Comparison of ENCODE assay signal across 2 cellular contexts in the genomic region with DNA sequence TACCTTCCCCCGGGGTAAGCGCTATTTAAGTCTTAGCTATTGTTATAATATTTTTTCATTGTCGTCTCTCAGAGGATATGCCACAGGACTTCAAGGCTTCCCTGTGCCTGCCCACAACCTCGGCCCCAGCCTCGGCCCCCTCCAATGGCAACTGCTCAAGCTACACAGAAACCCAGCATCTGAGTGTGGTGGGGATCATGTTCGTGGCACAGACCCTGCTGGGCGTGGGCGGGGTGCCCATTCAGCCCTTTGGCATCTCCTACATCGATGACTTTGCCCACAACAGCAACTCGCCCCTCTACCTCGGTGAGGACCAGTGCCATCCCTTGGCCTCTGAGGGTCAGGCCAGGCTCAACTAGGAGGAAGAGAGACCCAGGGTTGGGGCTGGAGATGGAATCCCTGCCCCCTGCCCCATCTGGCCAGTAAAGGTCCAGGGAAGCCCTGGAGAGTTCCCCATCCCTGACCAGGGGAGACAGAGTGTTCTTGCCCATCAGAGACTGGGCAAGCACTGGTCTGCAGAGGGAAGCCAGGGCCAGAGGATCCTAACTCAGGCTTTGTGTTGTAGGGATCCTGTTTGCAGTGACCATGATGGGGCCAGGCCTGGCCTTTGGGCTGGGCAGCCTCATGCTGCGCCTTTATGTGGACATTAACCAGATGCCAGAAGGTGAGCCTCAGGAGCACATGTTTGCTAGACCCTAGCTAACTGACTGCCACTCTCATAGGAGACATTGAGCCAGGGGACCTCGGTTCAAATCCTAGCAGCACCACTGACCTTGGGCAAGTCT.
TF ChIP-seq lines count a peak whose summit lies in the region.

No MANE protein-coding gene starts in this region.

TF ChIP-seq in A549, 52 proteins besides CTCF, POLR2A, EP300 and RAD21:
- TF ChIP-seq, protein P1, sequence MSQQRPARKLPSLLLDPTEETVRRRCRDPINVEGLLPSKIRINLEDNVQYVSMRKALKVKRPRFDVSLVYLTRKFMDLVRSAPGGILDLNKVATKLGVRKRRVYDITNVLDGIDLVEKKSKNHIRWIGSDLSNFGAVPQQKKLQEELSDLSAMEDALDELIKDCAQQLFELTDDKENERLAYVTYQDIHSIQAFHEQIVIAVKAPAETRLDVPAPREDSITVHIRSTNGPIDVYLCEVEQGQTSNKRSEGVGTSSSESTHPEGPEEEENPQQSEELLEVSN (IDR thresholded peaks at IDR 0.05; ENCODE audit: borderline replicate concordance, low read depth): no peak
- TF ChIP-seq ESRRA (IDR thresholded peaks at IDR 0.05; ENCODE audit: borderline replicate concordance, low read length) (no peak), NR3C1 (IDR thresholded peaks at IDR 0.05) (no peak), CHD2 (IDR thresholded peaks at IDR 0.05; ENCODE audit: low read length, partially characterized antibody) (no peak), CBX8 (IDR thresholded peaks at IDR 0.05) (no peak), ZNF302 (CRISPR knock-in tag; IDR thresholded peaks at IDR 0.05) (no peak), MAFK (IDR thresholded peaks at IDR 0.05; ENCODE audit: partially characterized antibody) (no peak), RCOR1 (IDR thresholded peaks at IDR 0.05; ENCODE audit: low read depth, low read length) (no peak), NFE2L2 (conservative IDR thresholded peaks at IDR 0.05; ENCODE audit: low read length) (no peak), MAZ (IDR thresholded peaks at IDR 0.05; ENCODE audit: borderline replicate concordance, low read depth, low read length) (no peak), ZFP36 (IDR thresholded peaks at IDR 0.05; ENCODE audit: borderline replicate concordance, partially characterized antibody) (no peak), RARB (CRISPR knock-in tag; IDR thresholded peaks at IDR 0.05) (no peak), TFCP2L1 (CRISPR knock-in tag; IDR thresholded peaks at IDR 0.05) (no peak), FOSB (CRISPR knock-in tag; IDR thresholded peaks at IDR 0.05) (no peak), TP53 (CRISPR knock-in tag; IDR thresholded peaks at IDR 0.05) (no peak), MYC (IDR thresholded peaks at IDR 0.05; ENCODE audit: borderline replicate concordance, low read length) (no peak)

TF ChIP-seq in HepG2, 621 proteins besides CTCF, POLR2A, EP300 and RAD21 (continues in another document):
- TF ChIP-seq ZNF556 (CRISPR knock-in tag; IDR thresholded peaks at IDR 0.05; ENCODE audit: borderline replicate concordance) (0 out of 2 replicates have a peak, but pooled peaks have one; percentile 25), ZFP90 (CRISPR knock-in tag; IDR thresholded peaks at IDR 0.05; ENCODE audit: borderline replicate concordance) (no peak), ATF7 (IDR thresholded peaks at IDR 0.05) (no peak), ATF7 (CRISPR knock-in tag; IDR thresholded peaks at IDR 0.05) (peak; percentile 52; the same call in 1 of the 2 replicates), HNRNPL (IDR thresholded peaks at IDR 0.05; ENCODE audit: low read depth, low read length) (0 out of 2 replicates have a peak, but pooled peaks have one; percentile 69), BORCS8-MEF2B (CRISPR knock-in tag; IDR thresholded peaks at IDR 0.05) (peak; percentile 33; the same call in 1 of the 2 replicates), SNAI1 (CRISPR knock-in tag; IDR thresholded peaks at IDR 0.05; ENCODE audit: borderline replicate concordance) (no peak), HIVEP1 (CRISPR knock-in tag; IDR thresholded peaks at IDR 0.05) (no peak), HOXA3 (CRISPR knock-in tag; IDR thresholded peaks at IDR 0.05) (0 out of 2 replicates have a peak, but pooled peaks have one; percentile 18), ZNF230 (CRISPR knock-in tag; IDR thresholded peaks at IDR 0.05) (peak; percentile 64; the same call in 1 of the 2 replicates), HOXD1 (CRISPR knock-in tag; IDR thresholded peaks at IDR 0.05) (no peak), DPF2 (CRISPR knock-in tag; IDR thresholded peaks at IDR 0.05; ENCODE audit: borderline replicate concordance, low read depth) (0 out of 2 replicates have a peak, but pooled peaks have one; percentile 16), ZFX (CRISPR knock-in tag; IDR thresholded peaks at IDR 0.05; ENCODE audit: low read depth) (peak; percentile 28; the same call in 1 of the 2 replicates), SSRP1 (CRISPR knock-in tag; IDR thresholded peaks at IDR 0.05) (0 out of 2 replicates have a peak, but pooled peaks have one; percentile 4), MTF2 (CRISPR knock-in tag; IDR thresholded peaks at IDR 0.05; ENCODE audit: borderline replicate concordance) (0 out of 2 replicates have a peak, but pooled peaks have one; percentile 31), MTA1 (CRISPR knock-in tag; IDR thresholded peaks at IDR 0.05; ENCODE audit: borderline replicate concordance) (peak; percentile 53; the same call in 1 of the 2 replicates), ZNF670 (CRISPR knock-in tag; IDR thresholded peaks at IDR 0.05; ENCODE audit: borderline replicate concordance) (no peak), AGO2 (optimal IDR thresholded peaks at IDR 0.05; ENCODE audit: low read depth, low read length) (no peak), ZNF510 (CRISPR knock-in tag; IDR thresholded peaks at IDR 0.05; ENCODE audit: low read depth) (no peak), MAZ (IDR thresholded peaks at IDR 0.05; ENCODE audit: borderline replicate concordance, low read depth, low read length) (no peak), MAZ (CRISPR knock-in tag; IDR thresholded peaks at IDR 0.05; ENCODE audit: low read depth) (peak; percentile 9; the same call in 1 of the 2 replicates), RBM22 (optimal IDR thresholded peaks at IDR 0.05; ENCODE audit: low read length) (peak; percentile 7)
- TF ChIP-seq, protein P2, sequence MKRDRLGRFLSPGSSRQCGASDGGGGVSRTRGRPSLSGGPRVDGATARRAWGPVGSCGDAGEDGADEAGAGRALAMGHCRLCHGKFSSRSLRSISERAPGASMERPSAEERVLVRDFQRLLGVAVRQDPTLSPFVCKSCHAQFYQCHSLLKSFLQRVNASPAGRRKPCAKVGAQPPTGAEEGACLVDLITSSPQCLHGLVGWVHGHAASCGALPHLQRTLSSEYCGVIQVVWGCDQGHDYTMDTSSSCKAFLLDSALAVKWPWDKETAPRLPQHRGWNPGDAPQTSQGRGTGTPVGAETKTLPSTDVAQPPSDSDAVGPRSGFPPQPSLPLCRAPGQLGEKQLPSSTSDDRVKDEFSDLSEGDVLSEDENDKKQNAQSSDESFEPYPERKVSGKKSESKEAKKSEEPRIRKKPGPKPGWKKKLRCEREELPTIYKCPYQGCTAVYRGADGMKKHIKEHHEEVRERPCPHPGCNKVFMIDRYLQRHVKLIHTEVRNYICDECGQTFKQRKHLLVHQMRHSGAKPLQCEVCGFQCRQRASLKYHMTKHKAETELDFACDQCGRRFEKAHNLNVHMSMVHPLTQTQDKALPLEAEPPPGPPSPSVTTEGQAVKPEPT (CRISPR knock-in tag; IDR thresholded peaks at IDR 0.05; ENCODE audit: low read depth): 0 out of 2 replicates have a peak, but pooled peaks have one; percentile 32
- TF ChIP-seq, protein P3, sequence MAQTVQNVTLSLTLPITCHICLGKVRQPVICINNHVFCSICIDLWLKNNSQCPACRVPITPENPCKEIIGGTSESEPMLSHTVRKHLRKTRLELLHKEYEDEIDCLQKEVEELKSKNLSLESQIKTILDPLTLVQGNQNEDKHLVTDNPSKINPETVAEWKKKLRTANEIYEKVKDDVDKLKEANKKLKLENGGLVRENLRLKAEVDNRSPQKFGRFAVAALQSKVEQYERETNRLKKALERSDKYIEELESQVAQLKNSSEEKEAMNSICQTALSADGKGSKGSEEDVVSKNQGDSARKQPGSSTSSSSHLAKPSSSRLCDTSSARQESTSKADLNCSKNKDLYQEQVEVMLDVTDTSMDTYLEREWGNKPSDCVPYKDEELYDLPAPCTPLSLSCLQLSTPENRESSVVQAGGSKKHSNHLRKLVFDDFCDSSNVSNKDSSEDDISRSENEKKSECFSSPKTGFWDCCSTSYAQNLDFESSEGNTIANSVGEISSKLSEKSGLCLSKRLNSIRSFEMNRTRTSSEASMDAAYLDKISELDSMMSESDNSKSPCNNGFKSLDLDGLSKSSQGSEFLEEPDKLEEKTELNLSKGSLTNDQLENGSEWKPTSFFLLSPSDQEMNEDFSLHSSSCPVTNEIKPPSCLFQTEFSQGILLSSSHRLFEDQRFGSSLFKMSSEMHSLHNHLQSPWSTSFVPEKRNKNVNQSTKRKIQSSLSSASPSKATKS (CRISPR knock-in tag; IDR thresholded peaks at IDR 0.05): no peak
- TF ChIP-seq, protein P4, sequence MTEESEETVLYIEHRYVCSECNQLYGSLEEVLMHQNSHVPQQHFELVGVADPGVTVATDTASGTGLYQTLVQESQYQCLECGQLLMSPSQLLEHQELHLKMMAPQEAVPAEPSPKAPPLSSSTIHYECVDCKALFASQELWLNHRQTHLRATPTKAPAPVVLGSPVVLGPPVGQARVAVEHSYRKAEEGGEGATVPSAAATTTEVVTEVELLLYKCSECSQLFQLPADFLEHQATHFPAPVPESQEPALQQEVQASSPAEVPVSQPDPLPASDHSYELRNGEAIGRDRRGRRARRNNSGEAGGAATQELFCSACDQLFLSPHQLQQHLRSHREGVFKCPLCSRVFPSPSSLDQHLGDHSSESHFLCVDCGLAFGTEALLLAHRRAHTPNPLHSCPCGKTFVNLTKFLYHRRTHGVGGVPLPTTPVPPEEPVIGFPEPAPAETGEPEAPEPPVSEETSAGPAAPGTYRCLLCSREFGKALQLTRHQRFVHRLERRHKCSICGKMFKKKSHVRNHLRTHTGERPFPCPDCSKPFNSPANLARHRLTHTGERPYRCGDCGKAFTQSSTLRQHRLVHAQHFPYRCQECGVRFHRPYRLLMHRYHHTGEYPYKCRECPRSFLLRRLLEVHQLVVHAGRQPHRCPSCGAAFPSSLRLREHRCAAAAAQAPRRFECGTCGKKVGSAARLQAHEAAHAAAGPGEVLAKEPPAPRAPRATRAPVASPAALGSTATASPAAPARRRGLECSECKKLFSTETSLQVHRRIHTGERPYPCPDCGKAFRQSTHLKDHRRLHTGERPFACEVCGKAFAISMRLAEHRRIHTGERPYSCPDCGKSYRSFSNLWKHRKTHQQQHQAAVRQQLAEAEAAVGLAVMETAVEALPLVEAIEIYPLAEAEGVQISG (CRISPR knock-in tag; IDR thresholded peaks at IDR 0.05): no peak
- TF ChIP-seq, protein P5, sequence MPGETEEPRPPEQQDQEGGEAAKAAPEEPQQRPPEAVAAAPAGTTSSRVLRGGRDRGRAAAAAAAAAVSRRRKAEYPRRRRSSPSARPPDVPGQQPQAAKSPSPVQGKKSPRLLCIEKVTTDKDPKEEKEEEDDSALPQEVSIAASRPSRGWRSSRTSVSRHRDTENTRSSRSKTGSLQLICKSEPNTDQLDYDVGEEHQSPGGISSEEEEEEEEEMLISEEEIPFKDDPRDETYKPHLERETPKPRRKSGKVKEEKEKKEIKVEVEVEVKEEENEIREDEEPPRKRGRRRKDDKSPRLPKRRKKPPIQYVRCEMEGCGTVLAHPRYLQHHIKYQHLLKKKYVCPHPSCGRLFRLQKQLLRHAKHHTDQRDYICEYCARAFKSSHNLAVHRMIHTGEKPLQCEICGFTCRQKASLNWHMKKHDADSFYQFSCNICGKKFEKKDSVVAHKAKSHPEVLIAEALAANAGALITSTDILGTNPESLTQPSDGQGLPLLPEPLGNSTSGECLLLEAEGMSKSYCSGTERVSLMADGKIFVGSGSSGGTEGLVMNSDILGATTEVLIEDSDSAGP (CRISPR knock-in tag; IDR thresholded peaks at IDR 0.05; ENCODE audit: borderline replicate concordance): 0 out of 2 replicates have a peak, but pooled peaks have one; percentile 19
- TF ChIP-seq, protein P6, sequence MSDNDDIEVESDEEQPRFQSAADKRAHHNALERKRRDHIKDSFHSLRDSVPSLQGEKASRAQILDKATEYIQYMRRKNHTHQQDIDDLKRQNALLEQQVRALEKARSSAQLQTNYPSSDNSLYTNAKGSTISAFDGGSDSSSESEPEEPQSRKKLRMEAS (IDR thresholded peaks at IDR 0.05): 0 out of 2 replicates have a peak, but pooled peaks have one; percentile 30
- TF ChIP-seq, protein P7, sequence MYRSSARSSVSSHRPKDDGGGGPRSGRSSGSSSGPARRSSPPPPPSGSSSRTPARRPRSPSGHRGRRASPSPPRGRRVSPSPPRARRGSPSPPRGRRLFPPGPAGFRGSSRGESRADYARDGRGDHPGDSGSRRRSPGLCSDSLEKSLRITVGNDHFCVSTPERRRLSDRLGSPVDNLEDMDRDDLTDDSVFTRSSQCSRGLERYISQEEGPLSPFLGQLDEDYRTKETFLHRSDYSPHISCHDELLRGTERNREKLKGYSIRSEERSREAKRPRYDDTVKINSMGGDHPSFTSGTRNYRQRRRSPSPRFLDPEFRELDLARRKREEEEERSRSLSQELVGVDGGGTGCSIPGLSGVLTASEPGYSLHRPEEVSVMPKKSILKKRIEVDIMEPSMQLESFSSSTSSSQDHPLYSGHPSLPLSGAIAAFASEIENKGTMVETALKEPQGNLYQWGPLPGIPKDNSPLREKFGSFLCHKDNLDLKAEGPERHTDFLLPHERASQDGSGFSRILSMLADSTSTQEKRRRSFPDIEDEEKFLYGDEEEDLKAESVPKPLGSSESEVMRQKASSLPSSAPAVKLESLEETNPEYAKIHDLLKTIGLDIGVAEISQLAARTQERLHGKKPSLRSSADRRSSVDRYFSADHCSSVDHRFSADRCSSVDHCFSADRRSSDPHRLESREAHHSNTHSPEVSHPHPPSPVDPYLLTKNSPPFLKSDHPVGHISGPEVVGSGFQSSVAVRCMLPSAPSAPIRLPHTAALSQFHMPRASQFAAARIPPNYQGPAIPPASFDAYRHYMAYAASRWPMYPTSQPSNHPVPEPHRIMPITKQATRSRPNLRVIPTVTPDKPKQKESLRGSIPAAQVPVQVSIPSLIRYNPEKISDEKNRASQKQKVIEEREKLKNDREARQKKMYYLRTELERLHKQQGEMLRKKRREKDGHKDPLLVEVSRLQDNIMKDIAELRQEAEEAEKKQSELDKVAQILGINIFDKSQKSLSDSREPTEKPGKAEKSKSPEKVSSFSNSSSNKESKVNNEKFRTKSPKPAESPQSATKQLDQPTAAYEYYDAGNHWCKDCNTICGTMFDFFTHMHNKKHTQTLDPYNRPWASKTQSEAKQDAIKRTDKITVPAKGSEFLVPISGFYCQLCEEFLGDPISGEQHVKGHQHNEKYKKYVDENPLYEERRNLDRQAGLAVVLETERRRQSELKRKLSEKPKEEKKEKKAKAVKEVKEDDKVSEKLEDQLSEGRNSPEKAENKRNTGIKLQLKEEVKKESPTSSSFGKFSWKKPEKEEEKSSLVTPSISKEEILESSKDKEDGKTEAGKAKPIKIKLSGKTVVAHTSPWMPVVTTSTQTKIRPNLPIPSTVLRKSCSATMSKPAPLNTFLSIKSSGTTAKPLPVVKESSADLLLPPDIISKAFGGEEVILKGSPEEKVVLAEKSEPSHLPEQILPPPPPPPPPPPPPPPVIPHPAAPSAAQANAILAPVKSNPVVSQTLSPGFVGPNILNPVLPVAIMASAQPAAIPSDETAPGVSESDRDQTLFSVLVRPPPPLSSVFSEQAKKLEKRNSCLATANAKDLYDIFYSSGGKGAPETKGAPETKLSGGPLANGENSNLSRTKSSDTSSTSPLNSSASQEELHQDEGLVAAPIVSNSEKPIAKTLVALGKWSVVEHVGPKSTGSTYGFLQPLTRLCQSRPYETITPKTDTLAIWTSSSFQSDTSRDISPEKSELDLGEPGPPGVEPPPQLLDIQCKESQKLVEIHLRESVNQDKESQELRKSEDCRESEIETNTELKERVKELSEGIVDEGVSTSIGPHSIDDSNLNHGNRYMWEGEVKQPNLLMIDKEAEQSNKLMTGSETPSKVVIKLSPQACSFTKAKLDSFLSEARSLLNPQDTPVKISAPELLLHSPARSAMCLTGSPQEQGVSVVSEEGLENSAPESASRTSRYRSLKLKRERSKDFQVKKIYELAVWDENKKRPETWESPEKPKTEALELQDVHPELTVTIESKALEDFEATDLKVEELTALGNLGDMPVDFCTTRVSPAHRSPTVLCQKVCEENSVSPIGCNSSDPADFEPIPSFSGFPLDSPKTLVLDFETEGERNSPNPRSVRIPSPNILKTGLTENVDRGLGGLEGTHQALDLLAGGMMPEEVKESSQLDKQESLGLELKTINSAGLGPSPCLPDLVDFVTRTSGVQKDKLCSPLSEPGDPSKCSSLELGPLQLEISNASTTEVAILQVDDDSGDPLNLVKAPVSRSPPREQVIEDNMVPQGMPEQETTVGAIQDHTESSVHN (CRISPR knock-in tag; IDR thresholded peaks at IDR 0.05): 0 out of 2 replicates have a peak, but pooled peaks have one; percentile 66
